In the genomic region with DNA sequence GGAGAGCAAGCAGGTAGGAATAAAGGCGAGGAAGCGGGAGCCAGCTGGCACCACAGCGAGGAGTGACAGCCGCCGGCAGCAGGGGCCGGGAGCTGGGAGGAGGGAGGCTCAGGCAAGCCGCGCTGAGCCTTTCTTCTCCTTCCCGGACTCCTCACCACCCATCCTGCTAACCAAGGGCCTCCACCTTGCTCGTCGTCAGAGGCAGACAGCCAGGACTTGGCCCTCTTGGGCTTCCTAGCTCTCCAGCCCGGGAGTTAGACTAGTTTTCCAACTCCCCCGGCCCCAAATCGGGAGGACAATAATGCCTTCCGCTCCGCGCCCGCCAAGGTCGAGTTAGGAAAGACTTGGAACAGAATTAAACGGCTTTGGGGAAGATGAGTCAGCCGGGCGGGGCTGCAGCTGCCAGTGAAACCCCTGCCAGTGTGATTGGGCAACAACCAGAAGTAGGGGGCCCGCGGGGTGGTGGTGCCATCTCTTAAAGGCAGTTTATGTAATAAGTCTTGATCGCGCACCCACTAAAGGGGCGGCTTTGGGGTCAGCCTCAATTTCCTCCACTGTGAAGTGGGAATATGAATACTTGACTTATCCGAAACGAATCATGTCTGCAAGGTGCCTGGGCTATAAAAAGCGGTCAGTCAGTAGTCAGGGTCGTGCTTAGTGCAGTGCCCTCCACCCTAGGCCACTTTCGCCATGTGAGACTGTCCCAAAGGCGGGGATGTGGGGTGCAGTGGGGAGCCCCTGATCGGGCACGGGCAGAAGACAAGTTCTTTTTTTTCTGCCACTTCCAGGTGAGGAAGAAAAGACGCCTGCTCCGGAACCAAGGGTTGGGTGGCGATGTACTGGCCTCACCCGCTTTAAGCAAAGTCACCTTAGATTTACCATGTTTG, we compare ENCODE assay signal across 8 cellular contexts. TPM values are rescaled to one million over a fixed set of nuclear protein-coding genes. Genes with fewer than 3 reads are reported as not detected.
A peak's percentile ranks its signal among the peaks of the same experiment; 100 is the strongest.
DNase-seq lines count a peak whose midpoint lies in the region; ATAC-seq and TF ChIP-seq lines count a peak whose summit lies in the region.

No MANE protein-coding gene starts in this region.

- peak overlapping the region in 5 of 10 donors; percentile 26 to 85 (median 66) for H3K27ac Mint-ChIP-seq in naive thymus-derived CD8-positive, alpha-beta T cell

- H3K4me3 Mint-ChIP-seq in naive thymus-derived CD8-positive, alpha-beta T cell: peak overlapping the region; percentile 71 to 87 (median 81)

- H3K4me1 ChIP-seq in esophagus squamous epithelium (peaks cover 5 to 35% (median 13%) of the 10 kb centered on the region in 3 donors), uterus (no peaks in the 10 kb centered on the region)

- WGBS in esophagus squamous epithelium, 2 donors: 14% methylated on average over 10 to 20 of the region's 39 CpGs

- H3K27ac ChIP-seq in esophagus squamous epithelium: peak overlapping the region; percentile 86 to 91 (median 89)
- peak overlapping the region; percentile 54 to 72 for H3K27ac ChIP-seq in uterus

- DNase-seq in EH (ENCODE audit: low read depth): peak; percentile 53
- peak; percentile 82 for DNase-seq in MV-4-11 (lab: John Stamatoyannopoulos, UW)
- peak; percentile 68 for DNase-seq in activated CD8-positive, alpha-beta memory T cell treated with anti-CD3 and anti-CD28 coated beads for 24 hours
- peak; percentile 6 for DNase-seq in esophagus squamous epithelium (lab: John Stamatoyannopoulos, UW)
- DNase-seq in naive thymus-derived CD8-positive, alpha-beta T cell: no peak
- peak; percentile 75 to 83 for DNase-seq in uterus

- POLR2A ChIA-PET in naive thymus-derived CD8-positive, alpha-beta T cell (lab: Charles Lee): no interaction called here

- TF ChIP-seq POLR2A in esophagus squamous epithelium (IDR thresholded peaks at IDR 0.05): peak in 1 of 4 donors; percentile 33
- TF ChIP-seq POLR2A in uterus (IDR thresholded peaks at IDR 0.05): peak in 1 of 2 donors; percentile 25

- H3K4me3 ChIP-seq in esophagus squamous epithelium (peak overlapping the region; percentile 26 to 60 (median 42)), uterus (peak overlapping the region; percentile 2 to 26)

- H3K27me3 Mint-ChIP-seq in naive thymus-derived CD8-positive, alpha-beta T cell: peaks cover 0 to 9% (median 2%) of the 10 kb centered on the region in 5 donors

- no peak for TF ChIP-seq CTCF in esophagus squamous epithelium (IDR thresholded peaks at IDR 0.05)
- TF ChIP-seq CTCF in uterus (IDR thresholded peaks at IDR 0.05): no peak

- H3K27me3 ChIP-seq in esophagus squamous epithelium (peaks cover 0 to 2% (median 0%) of the 10 kb centered on the region in 4 donors), uterus (no peaks in the 10 kb centered on the region)

- ATAC-seq in naive thymus-derived CD8-positive, alpha-beta T cell: peak; percentile 9 to 17
- ATAC-seq in HG02970 (IDR thresholded peaks at IDR 0.05; ENCODE audit: low FRiP score, unreplicated experiment): no peak
- no peak for ATAC-seq in GM21367 (IDR thresholded peaks at IDR 0.05; ENCODE audit: unreplicated experiment)

- H3K36me3 ChIP-seq in esophagus squamous epithelium (no peaks in the 10 kb centered on the region), uterus (no peaks in the 10 kb centered on the region)

- H3K36me3 Mint-ChIP-seq in naive thymus-derived CD8-positive, alpha-beta T cell: no peaks in the 10 kb centered on the region

- no peaks in the 10 kb centered on the region for H3K9me3 Mint-ChIP-seq in naive thymus-derived CD8-positive, alpha-beta T cell

- intact Hi-C loops in esophagus squamous epithelium (cut with DNase I): no loop called here
- intact Hi-C loops in uterus (cut with DNase I; ENCODE audit: low total_unique reads): no loop called here

- peaks cover 2 to 11% (median 9%) of the 10 kb centered on the region in 4 donors for H3K4me1 Mint-ChIP-seq in naive thymus-derived CD8-positive, alpha-beta T cell

- no peaks in the 10 kb centered on the region for H3K9me3 ChIP-seq in esophagus squamous epithelium
- H3K9me3 ChIP-seq in uterus: no peaks in the 10 kb centered on the region

RNA-seq across cellular contexts. Expression of gene HSD17B10, which starts 6.7 kb away (rescaled TPM):
- total RNA-seq in esophagus squamous epithelium (100 to 1,000 TPM in 3 of 4 donors, 10 to 100 TPM in 1; 81.6 to 130 (median 115) TPM), uterus (10 to 100 TPM; 12.6 to 91.7 (median 63.9) TPM)
- 10 to 100 TPM; 35.3 to 38.6 TPM for total RNA-seq in naive thymus-derived CD8-positive, alpha-beta T cell
- polyA plus RNA-seq in naive thymus-derived CD8-positive, alpha-beta T cell: 100 to 1,000 TPM; 144 to 152 (median 148) TPM

RNA-seq across cellular contexts. Expression of gene RIBC1, which starts 18.2 kb away (rescaled TPM):
- 1 to 10 TPM in 2 of 4 donors, under 1 TPM in 1, not detected in 1; 0.57 to 1.2 (median 1.1) TPM for total RNA-seq in esophagus squamous epithelium
- total RNA-seq in naive thymus-derived CD8-positive, alpha-beta T cell: 1 to 10 TPM; 1.9 to 2.0 TPM
- under 1 TPM in 2 of 3 donors, not detected in 1; 0.42 to 0.43 TPM for polyA plus RNA-seq in naive thymus-derived CD8-positive, alpha-beta T cell
- total RNA-seq in uterus: 1 to 10 TPM in 2 of 4 donors, under 1 TPM in 1, not detected in 1; 0.77 to 3.0 (median 2.5) TPM

RNA-seq across cellular contexts. Expression of gene SMC1A, which starts 18.4 kb away (rescaled TPM):
- total RNA-seq in esophagus squamous epithelium (10 to 100 TPM; 24.4 to 35.4 (median 33.1) TPM), uterus (10 to 100 TPM; 34.8 to 85.5 (median 40.8) TPM)
- 10 to 100 TPM; 64.8 to 68.0 TPM for total RNA-seq in naive thymus-derived CD8-positive, alpha-beta T cell
- polyA plus RNA-seq in naive thymus-derived CD8-positive, alpha-beta T cell: 10 to 100 TPM; 52.3 to 65.3 (median 55.4) TPM

Comparison
In these comparisons a context has a peak if more than half of its experiments do, and no peak if none do; other contexts are left out.
1. DNase-seq: peak in EH (single experiment), MV-4-11 (single experiment), activated CD8-positive, alpha-beta memory T cell treated with anti-CD3 and anti-CD28 coated beads for 24 hours (single experiment), esophagus squamous epithelium (single experiment) and uterus (2 of 2); none in naive thymus-derived CD8-positive, alpha-beta T cell (0 of 10).
2. ATAC-seq: peak in naive thymus-derived CD8-positive, alpha-beta T cell (2 of 2); none in HG02970 (single experiment) and GM21367 (single experiment).